In the genomic region with DNA sequence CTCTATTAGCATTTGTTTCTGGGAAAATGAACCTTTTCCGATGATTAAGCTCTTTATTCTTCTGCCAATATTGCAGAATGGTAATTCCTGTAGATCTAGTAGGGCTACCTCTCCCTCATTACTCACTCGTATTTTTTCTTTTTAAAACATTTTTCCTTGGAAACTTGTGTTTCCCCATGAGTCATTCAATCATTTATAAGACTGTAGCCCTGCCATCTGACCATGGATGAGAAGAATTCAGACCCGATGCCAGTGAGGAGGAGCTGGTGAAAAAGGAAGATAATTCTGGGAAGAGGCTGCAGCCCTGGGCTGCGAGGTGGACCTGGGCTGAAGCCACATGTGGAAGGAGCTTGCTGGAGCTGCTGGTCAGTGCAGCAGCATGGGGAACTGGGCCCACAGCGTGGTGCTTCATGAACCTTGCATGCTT, we compare ENCODE assay signal across 10 cellular contexts.
DNase-seq lines count a peak whose midpoint lies in the region; FAIRE-seq and TF ChIP-seq lines count a peak whose summit lies in the region.
"Had no signal": no experiment of that assay in that cellular context is flagged by ENCODE, and none has a peak within 500 bp of the region (broad histone marks: within the 10 kb centered on the region; RNA-seq: fewer than 3 reads in every experiment).

No MANE protein-coding gene starts in this region.

- H3K4me3 ChIP-seq in astrocyte (ENCODE audit: insufficient read depth, low read depth, low read length) (no peak overlapping the region), foreskin fibroblast (ENCODE audit: low read depth in 1 of 2, low read length in 2 of 2) (no peak overlapping the region), subcutaneous abdominal adipose tissue (ENCODE audit: low read depth in 1 of 5, low read length in 5 of 5) (no peak overlapping the region)

- H3K4me3 Mint-ChIP-seq in astrocyte (ENCODE audit: unreplicated experiment) = no peak overlapping the region

- H3K79me2 ChIP-seq in astrocyte (ENCODE audit: insufficient read depth, low read length) = no peaks in the 10 kb centered on the region

- H3K9me3 Mint-ChIP-seq in astrocyte (ENCODE audit: unreplicated experiment) = no peaks in the 10 kb centered on the region

- H3K4me2 ChIP-seq in astrocyte (ENCODE audit: low read length) = peak overlapping the region; percentile 50

- H2AFZ ChIP-seq in astrocyte (ENCODE audit: low read depth, low read length) = no peak overlapping the region

- FAIRE-seq in H54 (lab: Jason Lieb, UNC) = no peak
- peak; percentile 78 for FAIRE-seq in astrocyte (lab: Jason Lieb, UNC)
- no peak for FAIRE-seq in GM12891 (lab: Jason Lieb, UNC)
- FAIRE-seq: frontal cortex had no signal

- H3K9ac ChIP-seq in astrocyte (ENCODE audit: low read length) (no peak overlapping the region), subcutaneous abdominal adipose tissue (ENCODE audit: low read length in 5 of 5) (no peak overlapping the region)

- TF ChIP-seq CTCF in astrocyte (IDR thresholded peaks at IDR 0.05; ENCODE audit: insufficient read depth, low read depth, low read length) = no peak
- TF ChIP-seq CTCF in foreskin fibroblast (IDR thresholded peaks at IDR 0.05; ENCODE audit: low read depth, low read length) = no peak

- H3K9me3 ChIP-seq in astrocyte (ENCODE audit: insufficient read depth, low read depth, low read length) (no peaks in the 10 kb centered on the region), subcutaneous abdominal adipose tissue (ENCODE audit: control insufficient read depth in 5 of 5, low read length in 5 of 5) (no peaks in the 10 kb centered on the region)

- no peaks in the 10 kb centered on the region for H3K36me3 ChIP-seq in astrocyte (ENCODE audit: insufficient read depth, low read length)
- H3K36me3 ChIP-seq in subcutaneous abdominal adipose tissue (ENCODE audit: control insufficient read depth in 5 of 5, insufficient read depth in 5 of 5, low read length in 5 of 5) = no peaks in the 10 kb centered on the region

- H3K27ac Mint-ChIP-seq in astrocyte (ENCODE audit: unreplicated experiment) = peak overlapping the region; percentile 47

- TF ChIP-seq POLR2A in H54 (IDR thresholded peaks at IDR 0.05; ENCODE audit: low read depth, low read length) (no peak), GM12891 (IDR thresholded peaks at IDR 0.05; ENCODE audit: low read depth, low read length) (no peak)

- H3K27me3 ChIP-seq in astrocyte (ENCODE audit: insufficient read depth, low read length) = no peaks in the 10 kb centered on the region
- no peaks in the 10 kb centered on the region for H3K27me3 ChIP-seq in subcutaneous abdominal adipose tissue (ENCODE audit: control insufficient read depth in 5 of 5, insufficient read depth in 4 of 5, low read length in 5 of 5)

- DNase-seq in H54 (ENCODE audit: insufficient read length, low spot score) (peak; percentile 20), astrocyte (ENCODE audit: low read depth) (peak; percentile 93), foreskin fibroblast (peak; percentile 67 to 84), GM12891 (ENCODE audit: insufficient read length, low spot score) (no peak)
- DNase-seq in activated naive CD4-positive, alpha-beta T cell (lab: John Stamatoyannopoulos, UW) = no peak
- DNase-seq in activated CD4-positive, CD25-positive, alpha-beta regulatory T cell (lab: John Stamatoyannopoulos, UW) = no peak
- DNase-seq: left colon, NCI-H2171 treated with DMSO at 0.1 percent for 48 hours had no signal

- peak overlapping the region; percentile 59 for H3K27ac ChIP-seq in astrocyte (ENCODE audit: low read depth, low read length)
- H3K27ac ChIP-seq in subcutaneous abdominal adipose tissue (ENCODE audit: low read depth, low read length) = peak overlapping the region; percentile 23

- H3K36me3 Mint-ChIP-seq in astrocyte (ENCODE audit: low read depth, unreplicated experiment) = peaks cover 6% of the 10 kb centered on the region

- peaks cover 23% of the 10 kb centered on the region for H3K4me1 Mint-ChIP-seq in astrocyte (ENCODE audit: low read depth, unreplicated experiment)

- no peaks in the 10 kb centered on the region for H3K27me3 Mint-ChIP-seq in astrocyte (ENCODE audit: low read depth, unreplicated experiment)

- no peaks in the 10 kb centered on the region for H4K20me1 ChIP-seq in astrocyte (ENCODE audit: insufficient read depth, low read length)

- H3K4me1 ChIP-seq in astrocyte (ENCODE audit: insufficient read depth, low read length) = peaks cover 33% of the 10 kb centered on the region
- H3K4me1 ChIP-seq in subcutaneous abdominal adipose tissue (ENCODE audit: control insufficient read depth in 5 of 5, insufficient read depth in 5 of 5, low read length in 5 of 5) = peaks cover 0 to 10% (median 2%) of the 10 kb centered on the region in 5 donors

TF ChIP-seq in GM12891, 5 proteins besides CTCF, POLR2A, EP300 and RAD21:
- TF ChIP-seq SPI1 (IDR thresholded peaks at IDR 0.05; ENCODE audit: low read depth, low read length) = no peak

Comparison
In these comparisons a context has a peak if more than half of its experiments do, and no peak if none do; other contexts are left out.
1. DNase-seq: peak in H54 (single experiment), astrocyte (single experiment) and foreskin fibroblast (2 of 2); none in activated naive CD4-positive, alpha-beta T cell (0 of 4), activated CD4-positive, CD25-positive, alpha-beta regulatory T cell (0 of 4) and GM12891 (single experiment).